22 cellular contexts compared by ENCODE assay signal in the genomic region with DNA sequence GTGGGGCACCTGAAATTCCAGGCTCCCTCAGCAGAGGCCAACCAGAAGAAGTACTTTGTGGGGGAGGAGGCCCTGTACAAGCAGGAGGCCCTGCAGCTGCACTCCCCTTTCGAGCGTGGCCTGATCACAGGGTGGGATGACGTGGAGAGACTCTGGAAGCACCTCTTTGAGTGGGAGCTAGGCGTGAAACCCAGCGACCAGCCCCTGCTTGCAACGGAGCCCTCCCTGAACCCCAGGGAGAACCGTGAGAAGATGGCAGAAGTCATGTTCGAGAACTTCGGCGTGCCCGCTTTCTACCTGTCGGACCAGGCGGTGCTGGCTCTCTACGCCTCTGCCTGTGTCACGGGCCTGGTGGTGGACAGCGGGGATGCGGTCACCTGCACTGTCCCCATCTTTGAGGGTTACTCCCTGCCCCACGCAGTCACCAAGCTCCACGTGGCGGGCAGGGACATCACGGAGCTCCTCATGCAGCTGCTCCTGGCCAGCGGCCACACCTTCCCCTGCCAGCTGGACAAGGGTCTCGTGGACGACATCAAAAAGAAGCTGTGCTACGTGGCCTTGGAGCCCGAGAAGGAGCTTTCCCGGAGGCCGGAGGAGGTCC. TPM values are rescaled to one million over a fixed set of nuclear protein-coding genes. Genes with fewer than 3 reads are reported as not detected.
DNase-seq lines count a peak whose midpoint lies in the region; ATAC-seq and TF ChIP-seq lines count a peak whose summit lies in the region.
"Had no signal": no experiment of that assay in that cellular context is flagged by ENCODE, and none has a peak within 500 bp of the region (broad histone marks: within the 10 kb centered on the region; RNA-seq: fewer than 3 reads in every experiment).

No MANE protein-coding gene starts in this region.

- H3K27me3 ChIP-seq in NT2/D1 (ENCODE audit: insufficient read depth, insufficient read length), result no peaks in the 10 kb centered on the region
- no peaks in the 10 kb centered on the region for H3K27me3 ChIP-seq in right cardiac atrium (ENCODE audit: control insufficient read depth, insufficient read depth)
- peaks cover 0 to 22% (median 0%) of the 10 kb centered on the region in 7 donors for H3K27me3 ChIP-seq in spleen (replicated peaks in 1 of 7)
- H3K27me3 ChIP-seq in vagina, result no peaks in the 10 kb centered on the region

- DNase-seq in activated naive CD8-positive, alpha-beta T cell treated with anti-CD3 and anti-CD28 coated beads, Interleukin-2, amount 10 ng/mL, durations not matched to agents 7 days and 5 days, result peak; percentile 20
- no peak for DNase-seq in activated naive CD8-positive, alpha-beta T cell treated with anti-CD3 and anti-CD28 coated beads for 36 hours
- no peak for DNase-seq in NT2/D1 (ENCODE audit: low read depth, low spot score)
- peak in 2 of 3 donors; percentile 9 to 26 for DNase-seq in right cardiac atrium
- peak; percentile 57 for DNase-seq in spleen
- no peak for DNase-seq in SIG-M5 (lab: John Stamatoyannopoulos, UW)
- no peak for DNase-seq in vagina (ENCODE audit: extremely low spot score in 2 of 2)
- DNase-seq: EL, GF-D8, IMR-90, NCI-H1092 treated with DMSO at 0.1 percent for 48 hours, NCI-H1436 treated with DMSO at 0.1 percent for 48 hours, NCI-H2029, NCI-H2227 treated with DMSO at 0.1 percent for 48 hours, NCI-H510A treated with DMSO at 0.1 percent for 48 hours, NCI-H748 treated with DMSO at 0.1 percent for 48 hours, OCI-M1, SHP77 treated with DMSO at 0.1 percent for 48 hours, SK-N-SH had no signal

- TF ChIP-seq CTCF in spleen (IDR thresholded peaks at IDR 0.05 in 8 of 11, conservative IDR thresholded peaks at IDR 0.05 in 3 of 11) (no peak), vagina (IDR thresholded peaks at IDR 0.05) (no peak)

- H3K27me3 Mint-ChIP-seq in activated naive CD8-positive, alpha-beta T cell treated with anti-CD3 and anti-CD28 coated beads, Interleukin-2, amount 10 ng/mL, durations not matched to agents 7 days and 5 days, result no peaks in the 10 kb centered on the region
- no peaks in the 10 kb centered on the region for H3K27me3 Mint-ChIP-seq in activated naive CD8-positive, alpha-beta T cell treated with anti-CD3 and anti-CD28 coated beads for 36 hours

- POLR2A ChIA-PET in activated naive CD8-positive, alpha-beta T cell treated with anti-CD3 and anti-CD28 coated beads, Interleukin-2, amount 10 ng/mL, durations not matched to agents 7 days and 5 days (lab: Charles Lee), result no interaction called here

- 87% methylated on average over 28 of the region's 28 CpGs for WGBS in right cardiac atrium
- WGBS in spleen, 5 donors, result 87 to 95% (median 90%) methylated on average over 27 to 28 of the region's 28 CpGs

- H3K9me3 ChIP-seq in NT2/D1 (ENCODE audit: insufficient read depth, low read length) (peaks cover 9% of the 10 kb centered on the region; the same call in 1 of the 2 replicates), right cardiac atrium (ENCODE audit: control insufficient read depth, low read length) (no peaks in the 10 kb centered on the region), spleen (no peaks in the 10 kb centered on the region), vagina (no peaks in the 10 kb centered on the region)
- H3K9me3 ChIP-seq: SK-N-SH had no signal

- no peak overlapping the region for H3K27ac Mint-ChIP-seq in activated naive CD8-positive, alpha-beta T cell treated with anti-CD3 and anti-CD28 coated beads, Interleukin-2, amount 10 ng/mL, durations not matched to agents 7 days and 5 days
- H3K27ac Mint-ChIP-seq in activated naive CD8-positive, alpha-beta T cell treated with anti-CD3 and anti-CD28 coated beads for 36 hours, result no peak overlapping the region

- H3K9me3 Mint-ChIP-seq in activated naive CD8-positive, alpha-beta T cell treated with anti-CD3 and anti-CD28 coated beads, Interleukin-2, amount 10 ng/mL, durations not matched to agents 7 days and 5 days, result no peaks in the 10 kb centered on the region
- no peaks in the 10 kb centered on the region for H3K9me3 Mint-ChIP-seq in activated naive CD8-positive, alpha-beta T cell treated with anti-CD3 and anti-CD28 coated beads for 36 hours

- H3K36me3 ChIP-seq in NT2/D1 (ENCODE audit: insufficient read depth, insufficient read length, low read length), result no peaks in the 10 kb centered on the region
- no peaks in the 10 kb centered on the region for H3K36me3 ChIP-seq in spleen
- H3K36me3 ChIP-seq in vagina, result no peaks in the 10 kb centered on the region

- intact Hi-C loops in right cardiac atrium (cut with DNase I) (no loop called here), spleen (cut with DNase I; ENCODE audit: low total_unique reads) (no loop called here), vagina (cut with DNase I) (no loop called here)

- H3K4me1 ChIP-seq in NT2/D1 (ENCODE audit: insufficient read depth, insufficient read length) (peaks cover 6% of the 10 kb centered on the region), right cardiac atrium (ENCODE audit: control insufficient read depth, insufficient read depth, low read length) (no peaks in the 10 kb centered on the region), spleen (no peaks in the 10 kb centered on the region), vagina (no peaks in the 10 kb centered on the region)

- no peaks in the 10 kb centered on the region for H3K36me3 Mint-ChIP-seq in activated naive CD8-positive, alpha-beta T cell treated with anti-CD3 and anti-CD28 coated beads, Interleukin-2, amount 10 ng/mL, durations not matched to agents 7 days and 5 days
- H3K36me3 Mint-ChIP-seq in activated naive CD8-positive, alpha-beta T cell treated with anti-CD3 and anti-CD28 coated beads for 36 hours, result no peaks in the 10 kb centered on the region

- no peak for ATAC-seq in activated naive CD8-positive, alpha-beta T cell treated with anti-CD3 and anti-CD28 coated beads, Interleukin-2, amount 10 ng/mL, durations not matched to agents 7 days and 5 days (ENCODE audit: low read depth)
- no peak for ATAC-seq in right cardiac atrium

- no peak overlapping the region for H3K27ac ChIP-seq in right cardiac atrium (ENCODE audit: low read length)
- H3K27ac ChIP-seq in spleen, result no peak overlapping the region
- no peak overlapping the region for H3K27ac ChIP-seq in vagina
- H3K27ac ChIP-seq: C4-2B, KMS-11 had no signal

- no peak overlapping the region for H3K4me3 Mint-ChIP-seq in activated naive CD8-positive, alpha-beta T cell treated with anti-CD3 and anti-CD28 coated beads, Interleukin-2, amount 10 ng/mL, durations not matched to agents 7 days and 5 days
- no peak overlapping the region for H3K4me3 Mint-ChIP-seq in activated naive CD8-positive, alpha-beta T cell treated with anti-CD3 and anti-CD28 coated beads for 36 hours

- H3K9ac ChIP-seq in NT2/D1 (ENCODE audit: insufficient read length, low read depth), result peak overlapping the region; percentile 8
- H3K9ac ChIP-seq: KMS-11, SK-N-SH had no signal

- H3K4me1 Mint-ChIP-seq in activated naive CD8-positive, alpha-beta T cell treated with anti-CD3 and anti-CD28 coated beads, Interleukin-2, amount 10 ng/mL, durations not matched to agents 7 days and 5 days, result no peaks in the 10 kb centered on the region
- H3K4me1 Mint-ChIP-seq in activated naive CD8-positive, alpha-beta T cell treated with anti-CD3 and anti-CD28 coated beads for 36 hours, result no peaks in the 10 kb centered on the region

- TF ChIP-seq POLR2A in spleen (IDR thresholded peaks at IDR 0.05) (no peak), vagina (IDR thresholded peaks at IDR 0.05) (no peak)

- H3K4me3 ChIP-seq in NT2/D1 (ENCODE audit: insufficient read length, low read depth), result no peak overlapping the region
- H3K4me3 ChIP-seq in right cardiac atrium (ENCODE audit: low read length), result no peak overlapping the region
- H3K4me3 ChIP-seq in spleen, result no peak overlapping the region
- H3K4me3 ChIP-seq in vagina, result no peak overlapping the region

RNA-seq across cellular contexts. Expression of gene ACTRT2, which starts 0.6 kb away (rescaled TPM):
- not detected for total RNA-seq in activated naive CD8-positive, alpha-beta T cell treated with anti-CD3 and anti-CD28 coated beads, Interleukin-2, amount 10 ng/mL, durations not matched to agents 7 days and 5 days
- not detected for total RNA-seq in activated naive CD8-positive, alpha-beta T cell treated with anti-CD3 and anti-CD28 coated beads for 36 hours
- total RNA-seq in right cardiac atrium, result not detected
- polyA plus RNA-seq in right cardiac atrium, result not detected
- total RNA-seq in spleen, result not detected
- polyA plus RNA-seq in spleen, result not detected
- not detected for total RNA-seq in vagina
- total RNA-seq: H4, IMR-90 had no signal
- polyA plus RNA-seq: IMR-90, SK-N-SH had no signal

RNA-seq across cellular contexts. Expression of gene PRDM16, which starts 47.1 kb away (rescaled TPM):
- total RNA-seq in activated naive CD8-positive, alpha-beta T cell treated with anti-CD3 and anti-CD28 coated beads, Interleukin-2, amount 10 ng/mL, durations not matched to agents 7 days and 5 days, result not detected
- total RNA-seq in activated naive CD8-positive, alpha-beta T cell treated with anti-CD3 and anti-CD28 coated beads for 36 hours, result under 1 TPM; 0.06 to 0.12 TPM
- total RNA-seq in right cardiac atrium, result 1 to 10 TPM; 1.1 to 2.9 (median 1.8) TPM
- polyA plus RNA-seq in right cardiac atrium, result 1.9 TPM
- 1 to 10 TPM in 6 of 7 donors, under 1 TPM in 1; 0.51 to 3.2 (median 1.7) TPM for total RNA-seq in spleen
- under 1 TPM; 0.43 to 0.99 (median 0.44) TPM for polyA plus RNA-seq in spleen
- 3.9 TPM for total RNA-seq in vagina
- total RNA-seq: IMR-90 had no signal
- polyA plus RNA-seq: SK-N-SH had no signal

Comparison
In these comparisons a context has a peak if more than half of its experiments do, and no peak if none do; other contexts are left out.
1. DNase-seq: peak in activated naive CD8-positive, alpha-beta T cell treated with anti-CD3 and anti-CD28 coated beads, Interleukin-2, amount 10 ng/mL, durations not matched to agents 7 days and 5 days (single experiment), right cardiac atrium (2 of 3) and spleen (single experiment); none in activated naive CD8-positive, alpha-beta T cell treated with anti-CD3 and anti-CD28 coated beads for 36 hours (single experiment), NT2/D1 (single experiment), SIG-M5 (single experiment) and vagina (0 of 2).